In the genomic region with DNA sequence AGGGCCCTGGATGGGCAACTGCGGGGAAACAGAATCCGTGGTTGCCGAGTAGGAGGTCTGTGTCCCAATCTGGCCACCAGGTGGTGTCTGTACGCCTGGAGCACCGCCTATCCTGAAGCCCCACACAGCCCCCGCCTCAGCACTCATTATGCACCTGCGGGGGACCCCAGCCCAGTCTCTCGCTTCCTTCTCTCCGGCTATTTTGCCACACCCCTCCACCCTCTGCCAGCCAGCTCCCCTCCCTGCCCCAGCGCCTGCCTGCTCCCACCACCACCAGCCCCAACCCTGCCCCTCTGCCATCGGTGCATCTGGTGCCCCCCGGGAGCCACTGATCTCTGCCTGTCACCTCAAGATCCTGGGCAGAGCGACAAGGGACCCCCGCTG, we compare ENCODE assay signal across 8 cellular contexts. TPM values are rescaled to one million over a fixed set of nuclear protein-coding genes. Genes with fewer than 3 reads are reported as not detected.
DNase-seq lines count a peak whose midpoint lies in the region; ATAC-seq and TF ChIP-seq lines count a peak whose summit lies in the region.

No MANE protein-coding gene starts in this region.

- CTCF ChIA-PET in OCI-LY7 (lab: Charles Lee; ENCODE audit: unreplicated experiment): interaction anchor here (0.6 to 2.5 kb wide), 8 partner anchors 11 to 241 kb away, joined by 3 to 32 read pairs (median 5); a partner anchor contains a TSS

- ATAC-seq in HG03280 (IDR thresholded peaks at IDR 0.05; ENCODE audit: unreplicated experiment) (no peak), GM18858 (IDR thresholded peaks at IDR 0.05; ENCODE audit: unreplicated experiment) (no peak)

- H3K36me3 ChIP-seq in OCI-LY7 (ENCODE audit: insufficient read depth, low read length) (no peaks in the 10 kb centered on the region), esophagus squamous epithelium (peaks cover 7 to 36% (median 12%) of the 10 kb centered on the region in 3 donors), osteoblast (ENCODE audit: insufficient read depth, low read length) (peaks cover 42% of the 10 kb centered on the region)

- DNase-seq in GDM1 (lab: John Stamatoyannopoulos, UW): peak; percentile 52
- DNase-seq in OCI-LY7 (ENCODE audit: low spot score): peak; percentile 84
- DNase-seq in activated T-cell treated with anti-CD3 and anti-CD28 coated beads, Interleukin-2, amount 50 U/mL, for 1 hour: peak; percentile 72
- DNase-seq in esophagus squamous epithelium (lab: John Stamatoyannopoulos, UW): no peak
- DNase-seq in osteoblast (ENCODE audit: insufficient read length, low spot score, missing footprints): no peak

- WGBS in esophagus squamous epithelium, 2 donors: 3% methylated on average over 8 to 11 of the region's 14 CpGs

- intact Hi-C loops in OCI-LY7 (cut with micrococcal nuclease; ENCODE audit: unreplicated experiment): loop anchor here (1.0 kb wide), 1 partner anchor 25 kb away; no protein-coding TSS in a partner anchor
- intact Hi-C loops in esophagus squamous epithelium (cut with DNase I): no loop called here

- no peak for TF ChIP-seq POLR2A in esophagus squamous epithelium (IDR thresholded peaks at IDR 0.05)

- no peaks in the 10 kb centered on the region for H3K79me2 ChIP-seq in OCI-LY7 (ENCODE audit: insufficient read depth, low read depth, low read length)
- no peaks in the 10 kb centered on the region for H3K79me2 ChIP-seq in osteoblast (ENCODE audit: insufficient read depth, low read length)

- TF ChIP-seq RAD21 in Ishikawa (IDR thresholded peaks at IDR 0.05; ENCODE audit: low read depth): peak; percentile 66

- peak overlapping the region; percentile 65 for H3K4me2 ChIP-seq in OCI-LY7 (ENCODE audit: low read length)
- no peak overlapping the region for H3K4me2 ChIP-seq in osteoblast (ENCODE audit: insufficient read depth, low read length)

- peak; percentile 88 for TF ChIP-seq CTCF in OCI-LY7 (conservative IDR thresholded peaks at IDR 0.05; ENCODE audit: low read length)
- peak; percentile 65 to 81 (median 70) for TF ChIP-seq CTCF in esophagus squamous epithelium (IDR thresholded peaks at IDR 0.05)
- peak; percentile 66 for TF ChIP-seq CTCF in osteoblast (IDR thresholded peaks at IDR 0.05; ENCODE audit: extremely low read depth, low read depth, low read length)

- H2AFZ ChIP-seq in OCI-LY7 (ENCODE audit: low read length) (peak overlapping the region; percentile 82; the same call in 1 of the 2 replicates), osteoblast (ENCODE audit: low read length) (no peak overlapping the region)

- H3K4me1 ChIP-seq in OCI-LY7 (ENCODE audit: insufficient read depth, low read length, poor library complexity, severe bottlenecking) (peaks cover 79% of the 10 kb centered on the region), esophagus squamous epithelium (peaks cover 29 to 64% (median 35%) of the 10 kb centered on the region in 3 donors), osteoblast (ENCODE audit: insufficient read depth, low read length) (peaks cover 14% of the 10 kb centered on the region)

- no TSS peak for BruUV-seq in OCI-LY7 (replicated peaks; lab: Mats Ljungman, UMichigan)

- H3K27ac ChIP-seq in OCI-LY7 (ENCODE audit: low read depth, low read length, poor library complexity, severe bottlenecking): no peak overlapping the region
- H3K27ac ChIP-seq in esophagus squamous epithelium: no peak overlapping the region
- no peak overlapping the region for H3K27ac ChIP-seq in osteoblast (ENCODE audit: low read depth, low read length)

- no peaks in the 10 kb centered on the region for H3K9me2 ChIP-seq in OCI-LY7 (ENCODE audit: insufficient read depth, low read length)

- H4K20me1 ChIP-seq in OCI-LY7 (ENCODE audit: insufficient read depth, low read length): no peaks in the 10 kb centered on the region
- H4K20me1 ChIP-seq in osteoblast (ENCODE audit: insufficient read depth, low read length): peaks cover 69% of the 10 kb centered on the region

- H3K27me3 ChIP-seq in esophagus squamous epithelium (peaks cover 0 to 58% (median 9%) of the 10 kb centered on the region in 4 donors), osteoblast (ENCODE audit: insufficient read depth, low read length) (peaks cover 38% of the 10 kb centered on the region)

- H3K9me3 ChIP-seq in OCI-LY7 (ENCODE audit: low read length) (no peaks in the 10 kb centered on the region), esophagus squamous epithelium (no peaks in the 10 kb centered on the region), osteoblast (ENCODE audit: low read depth, low read length) (no peaks in the 10 kb centered on the region)

- no peak overlapping the region for H3K4me3 ChIP-seq in OCI-LY7 (ENCODE audit: low read depth, low read length, poor library complexity, severe bottlenecking)
- H3K4me3 ChIP-seq in esophagus squamous epithelium: no peak overlapping the region
- no peak overlapping the region for H3K4me3 ChIP-seq in osteoblast (ENCODE audit: insufficient read depth, low read length)

- TF ChIP-seq EP300 in Ishikawa (IDR thresholded peaks at IDR 0.05; ENCODE audit: borderline replicate concordance): no peak

- POLR2A ChIA-PET in OCI-LY7 (lab: Charles Lee): interaction anchor here (1.1 to 2.1 kb wide), 7 partner anchors 13 to 489 kb away, joined by 3 to 26 read pairs (median 6); a partner anchor contains a TSS

TF ChIP-seq in Ishikawa, 13 proteins besides CTCF, POLR2A, EP300 and RAD21:
- TF ChIP-seq TAF1 (IDR thresholded peaks at IDR 0.05; ENCODE audit: low read depth) (no peak), ZBTB7A (IDR thresholded peaks at IDR 0.05; ENCODE audit: low read depth) (peak; percentile 81)

RNA-seq across cellular contexts. Expression of a gene that starts 2.2 kb away (rescaled TPM):
- total RNA-seq in OCI-LY7 (2014; rRNA removed; shearing (Covaris generic)): 4.7 and 5.3 TPM in 2 replicates
- 9.8 and 10.5 TPM in 2 replicates for total RNA-seq in OCI-LY7 (2022)
- total RNA-seq in esophagus squamous epithelium: 1 to 10 TPM in 2 of 4 donors, under 1 TPM in 2; 0.21 to 5.0 (median 2.5) TPM
- total RNA-seq in osteoblast: 0.88 and 1.1 TPM in 2 replicates

RNA-seq across cellular contexts. Expression of a gene that starts 15.1 kb away (rescaled TPM):
- 394 and 400 TPM in 2 replicates for total RNA-seq in OCI-LY7 (2014; rRNA removed; shearing (Covaris generic))
- total RNA-seq in OCI-LY7 (2022) (415 and 438 TPM in 2 replicates), esophagus squamous epithelium (100 to 1,000 TPM in 1 of 4 donors, 10 to 100 TPM in 3; 56.1 to 104 (median 76.6) TPM), osteoblast (384 and 408 TPM in 2 replicates)

RNA-seq across cellular contexts. Expression of a gene that starts 36.6 kb away (rescaled TPM):
- total RNA-seq in OCI-LY7 (2014; rRNA removed; shearing (Covaris generic)): 1.4 and 2.5 TPM in 2 replicates
- total RNA-seq in OCI-LY7 (2022) (6.8 and 7.7 TPM in 2 replicates), esophagus squamous epithelium (under 1 TPM; 0.29 to 0.95 (median 0.47) TPM), osteoblast (0.36 and 0.59 TPM in 2 replicates)

Comparison
In these comparisons a context has a peak if more than half of its experiments do, and no peak if none do; other contexts are left out.
1. DNase-seq: peak in GDM1 (single experiment), OCI-LY7 (single experiment) and activated T-cell treated with anti-CD3 and anti-CD28 coated beads, Interleukin-2, amount 50 U/mL, for 1 hour (single experiment); none in esophagus squamous epithelium (single experiment) and osteoblast (single experiment).
2. Peak in every context shown above with its lines, with median percentiles within 50 percentile points of each other: CTCF ChIP-seq.